21 cellular contexts compared by ENCODE assay signal in genomic region chr14:103400537-103400936, GRCh38. TPM values are rescaled to one million over a fixed set of nuclear protein-coding genes. Genes with fewer than 3 reads are reported as not detected.
DNase-seq lines count a peak whose midpoint lies in the region; ATAC-seq and TF ChIP-seq lines count a peak whose summit lies in the region.
"Had no signal": no experiment of that assay in that cellular context is flagged by ENCODE, and none has a peak within 500 bp of the region (broad histone marks: within the 10 kb centered on the region; RNA-seq: fewer than 3 reads in every experiment).

No MANE protein-coding gene starts in this region.

- H3K23ac ChIP-seq in IMR-90 (ENCODE audit: low read depth, low read length): no peak overlapping the region

- POLR2A ChIA-PET in activated naive CD8-positive, alpha-beta T cell treated with anti-CD3 and anti-CD28 coated beads, Interleukin-2, amount 10 ng/mL, durations not matched to agents 7 days and 5 days (lab: Charles Lee): interaction anchor here (0.7 kb wide), 1 partner anchor 12 kb away, joined by 5 read pairs; no protein-coding TSS in a partner anchor
- POLR2A ChIA-PET in IMR-90 (lab: Charles Lee; ENCODE audit: unreplicated experiment): no interaction called here

- H3K79me1 ChIP-seq in IMR-90 (ENCODE audit: low read depth in 1 of 2, low read length in 2 of 2): peaks cover 0 to 63% of the 10 kb centered on the region in 2 experiments; a peak in 2 of 4 replicates

- BruUV-seq in IMR-90 (replicated peaks; lab: Mats Ljungman, UMichigan): no TSS peak

- no peak overlapping the region for H3K18ac ChIP-seq in IMR-90 (ENCODE audit: low read depth, low read length)

- intact Hi-C loops in IMR-90 (cut with micrococcal nuclease): loop anchor here (2.0 kb wide), 1 partner anchor 18 kb away; no protein-coding TSS in a partner anchor
- intact Hi-C loops in gastrocnemius medialis (cut with DNase I; ENCODE audit: low total_unique reads): no loop called here
- intact Hi-C loops in upper lobe of right lung (cut with DNase I): no loop called here

- TF ChIP-seq CTCF in IMR-90 (conservative IDR thresholded peaks at IDR 0.05; ENCODE audit: low read depth, low read length) (no peak), chondrocyte (IDR thresholded peaks at IDR 0.05) (no peak), gastrocnemius medialis (IDR thresholded peaks at IDR 0.05 in 4 of 5, conservative IDR thresholded peaks at IDR 0.05 in 1 of 5) (no peak), upper lobe of right lung (IDR thresholded peaks at IDR 0.05) (no peak)

- H4K8ac ChIP-seq in IMR-90 (ENCODE audit: low read depth in 2 of 2, low read length in 2 of 2): no peak overlapping the region

- H2AK9ac ChIP-seq in IMR-90 (replicated peaks; ENCODE audit: low read depth, low read length, poor library complexity): no peak overlapping the region

- H4K91ac ChIP-seq in IMR-90 (ENCODE audit: insufficient read depth, low read depth, low read length): no peak overlapping the region

- in situ Hi-C loops in IMR-90 (cut with MboI; ENCODE audit: low sequenced_read_pairs) (no loop called here), gastrocnemius medialis (cut with MboI; ENCODE audit: low sequenced_read_pairs in 4 of 4) (loop anchor here in 1 of 4 donors (10.0 kb wide), 1 partner anchor 276 kb away; the partner anchor contains the start of gene TNFAIP2)

- H4K20me1 ChIP-seq in IMR-90 (ENCODE audit: insufficient read depth, low read length): peaks cover 95% of the 10 kb centered on the region

- no peak overlapping the region for H3K4ac ChIP-seq in IMR-90 (ENCODE audit: low read depth, low read length)

- H3K4me2 ChIP-seq in IMR-90 (ENCODE audit: low read depth, low read length): no peak overlapping the region

- peak overlapping the region; percentile 2 for H3K27ac Mint-ChIP-seq in activated naive CD8-positive, alpha-beta T cell treated with anti-CD3 and anti-CD28 coated beads, Interleukin-2, amount 10 ng/mL, durations not matched to agents 7 days and 5 days
- no peak overlapping the region for H3K27ac Mint-ChIP-seq in activated naive CD8-positive, alpha-beta T cell treated with anti-CD3 and anti-CD28 coated beads for 36 hours
- peak overlapping the region; percentile 51 for H3K27ac Mint-ChIP-seq in chondrocyte (ENCODE audit: unreplicated experiment)
- H3K27ac Mint-ChIP-seq: IgD-negative memory B cell had no signal

- H2AFZ ChIP-seq in IMR-90 (replicated peaks; ENCODE audit: low read length, poor library complexity): no peak overlapping the region

- H2BK20ac ChIP-seq in IMR-90 (ENCODE audit: low read depth, low read length): no peak overlapping the region

- no peak for TF ChIP-seq POLR2A in IMR-90 (IDR thresholded peaks at IDR 0.05; ENCODE audit: low read depth, low read length)
- no peak for TF ChIP-seq POLR2A in gastrocnemius medialis (IDR thresholded peaks at IDR 0.05)

- peak overlapping the region; percentile 3 for H2BK5ac ChIP-seq in IMR-90 (ENCODE audit: low read depth, low read length, poor library complexity, severe bottlenecking)

- no peak overlapping the region for H3K4me3 Mint-ChIP-seq in activated naive CD8-positive, alpha-beta T cell treated with anti-CD3 and anti-CD28 coated beads, Interleukin-2, amount 10 ng/mL, durations not matched to agents 7 days and 5 days
- H3K4me3 Mint-ChIP-seq in activated naive CD8-positive, alpha-beta T cell treated with anti-CD3 and anti-CD28 coated beads for 36 hours: no peak overlapping the region
- no peak overlapping the region for H3K4me3 Mint-ChIP-seq in chondrocyte (ENCODE audit: unreplicated experiment)

- H3K9me3 ChIP-seq in IMR-90 (ENCODE audit: control insufficient read depth, insufficient read depth, low read length) (no peaks in the 10 kb centered on the region), gastrocnemius medialis (no peaks in the 10 kb centered on the region), upper lobe of right lung (no peaks in the 10 kb centered on the region)
- H3K9me3 ChIP-seq: body of pancreas, colonic mucosa, suprapubic skin had no signal

- no peak overlapping the region for H3K9ac ChIP-seq in IMR-90 (ENCODE audit: low read depth, low read length)

- no peaks in the 10 kb centered on the region for H3K36me3 ChIP-seq in IMR-90 (ENCODE audit: control insufficient read depth, insufficient read depth, low read length)
- H3K36me3 ChIP-seq in gastrocnemius medialis: peaks cover 0 to 5% of the 10 kb centered on the region in 2 donors
- H3K36me3 ChIP-seq in upper lobe of right lung: peaks cover 4% of the 10 kb centered on the region
- H3K36me3 ChIP-seq: colonic mucosa had no signal

- H2BK120ac ChIP-seq in IMR-90 (ENCODE audit: low read depth, low read length): no peak overlapping the region

- CTCF ChIA-PET in IMR-90 (lab: Yijun Ruan, JAX): interaction anchor here (1.7 kb wide), 1 partner anchor 10 kb away, joined by 17 read pairs; no protein-coding TSS in a partner anchor

- H3K4me1 Mint-ChIP-seq in activated naive CD8-positive, alpha-beta T cell treated with anti-CD3 and anti-CD28 coated beads, Interleukin-2, amount 10 ng/mL, durations not matched to agents 7 days and 5 days: peaks cover 56% of the 10 kb centered on the region
- peaks cover 65% of the 10 kb centered on the region for H3K4me1 Mint-ChIP-seq in activated naive CD8-positive, alpha-beta T cell treated with anti-CD3 and anti-CD28 coated beads for 36 hours
- peaks cover 79% of the 10 kb centered on the region for H3K4me1 Mint-ChIP-seq in chondrocyte (ENCODE audit: low read depth)

- H3K27me3 ChIP-seq in IMR-90 (ENCODE audit: control insufficient read depth, insufficient read depth, low read length) (no peaks in the 10 kb centered on the region), gastrocnemius medialis (no peaks in the 10 kb centered on the region), upper lobe of right lung (no peaks in the 10 kb centered on the region)
- H3K27me3 ChIP-seq: body of pancreas, colonic mucosa, suprapubic skin had no signal

- no peak overlapping the region for H3K56ac ChIP-seq in IMR-90 (ENCODE audit: extremely low read depth, insufficient read depth, low read length)

- H3K36me3 Mint-ChIP-seq in activated naive CD8-positive, alpha-beta T cell treated with anti-CD3 and anti-CD28 coated beads, Interleukin-2, amount 10 ng/mL, durations not matched to agents 7 days and 5 days: peaks cover 7% of the 10 kb centered on the region
- H3K36me3 Mint-ChIP-seq in activated naive CD8-positive, alpha-beta T cell treated with anti-CD3 and anti-CD28 coated beads for 36 hours: peaks cover 7% of the 10 kb centered on the region
- no peaks in the 10 kb centered on the region for H3K36me3 Mint-ChIP-seq in chondrocyte (ENCODE audit: low read depth)
- H3K36me3 Mint-ChIP-seq: activated naive CD8-positive, alpha-beta T cell; IgD-negative memory B cell had no signal

- H3K4me3 ChIP-seq in IMR-90 (ENCODE audit: insufficient read depth, low read depth, low read length): no peak overlapping the region
- H3K4me3 ChIP-seq in gastrocnemius medialis: no peak overlapping the region
- H3K4me3 ChIP-seq in upper lobe of right lung: no peak overlapping the region
- H3K4me3 ChIP-seq: body of pancreas, colonic mucosa, suprapubic skin had no signal

- no peaks in the 10 kb centered on the region for H3K27me3 Mint-ChIP-seq in activated naive CD8-positive, alpha-beta T cell treated with anti-CD3 and anti-CD28 coated beads, Interleukin-2, amount 10 ng/mL, durations not matched to agents 7 days and 5 days
- no peaks in the 10 kb centered on the region for H3K27me3 Mint-ChIP-seq in activated naive CD8-positive, alpha-beta T cell treated with anti-CD3 and anti-CD28 coated beads for 36 hours
- no peaks in the 10 kb centered on the region for H3K27me3 Mint-ChIP-seq in chondrocyte (ENCODE audit: low read depth)
- H3K27me3 Mint-ChIP-seq: activated naive CD8-positive, alpha-beta T cell; IgD-negative memory B cell had no signal

- no peak overlapping the region for H2BK15ac ChIP-seq in IMR-90 (ENCODE audit: low read depth, low read length)

- no peak overlapping the region for H2AK5ac ChIP-seq in IMR-90 (ENCODE audit: low read depth, low read length)

- DNase-seq in activated naive CD8-positive, alpha-beta T cell treated with anti-CD3 and anti-CD28 coated beads, Interleukin-2, amount 10 ng/mL, durations not matched to agents 7 days and 5 days: no peak
- no peak for DNase-seq in activated naive CD8-positive, alpha-beta T cell treated with anti-CD3 and anti-CD28 coated beads for 36 hours
- no peak for DNase-seq in IMR-90
- DNase-seq in chondrocyte (ENCODE audit: low spot score): no peak
- DNase-seq in gastrocnemius medialis: no peak
- DNase-seq in upper lobe of right lung: no peak
- no peak for DNase-seq in activated effector memory CD4-positive, alpha-beta T cell treated with anti-CD3 and anti-CD28 coated beads, Interleukin-2, amount 50 U/mL, for 16 hours
- DNase-seq: activated CD4-positive, alpha-beta T cell treated with anti-CD3 and anti-CD28 coated beads, Interleukin-2, amount 50 U/mL, for 1 hour; body of pancreas; colonic mucosa; DMS153; head of caudate nucleus; left ventricle myocardium superior; MM.1S; NCI-H1436 treated with DMSO at 0.1 percent for 48 hours; NCI-H526 treated with DMSO at 0.1 percent for 48 hours; SHP77 had no signal

- ATAC-seq in activated naive CD8-positive, alpha-beta T cell treated with anti-CD3 and anti-CD28 coated beads, Interleukin-2, amount 10 ng/mL, durations not matched to agents 7 days and 5 days (ENCODE audit: low read depth): no peak
- ATAC-seq in IMR-90 (ENCODE audit: low read depth) (no peak), gastrocnemius medialis (no peak), upper lobe of right lung (no peak), HG02588 (IDR thresholded peaks at IDR 0.05; ENCODE audit: unreplicated experiment) (no peak)
- ATAC-seq: body of pancreas had no signal

- no CpG with 5 or more reads among the region's 4 CpGs for WGBS in IMR-90 (ENCODE audit: extremely low coverage in 2 of 2, insufficient read length in 1 of 2), 2 experiments

- H3K14ac ChIP-seq in IMR-90 (replicated peaks; ENCODE audit: low read depth, low read length): no peak overlapping the region

- peaks cover 17% of the 10 kb centered on the region for H3K4me1 ChIP-seq in IMR-90 (ENCODE audit: control insufficient read depth, insufficient read depth, low read length)
- H3K4me1 ChIP-seq in gastrocnemius medialis: peaks cover 91 to 94% of the 10 kb centered on the region in 2 donors
- peaks cover 90% of the 10 kb centered on the region for H3K4me1 ChIP-seq in upper lobe of right lung
- H3K4me1 ChIP-seq: colonic mucosa had no signal

- no peak overlapping the region for H4K5ac ChIP-seq in IMR-90 (ENCODE audit: low read depth, low read length)

- dilution Hi-C loops in IMR-90 (cut with HindIII; ENCODE audit: low sequenced_read_pairs, unreplicated experiment): no loop called here

- H3K9me1 ChIP-seq in IMR-90 (ENCODE audit: insufficient read depth, low read length): peaks cover 25% of the 10 kb centered on the region

- no peaks in the 10 kb centered on the region for H3K9me3 Mint-ChIP-seq in activated naive CD8-positive, alpha-beta T cell treated with anti-CD3 and anti-CD28 coated beads, Interleukin-2, amount 10 ng/mL, durations not matched to agents 7 days and 5 days
- H3K9me3 Mint-ChIP-seq in activated naive CD8-positive, alpha-beta T cell treated with anti-CD3 and anti-CD28 coated beads for 36 hours: no peaks in the 10 kb centered on the region
- no peaks in the 10 kb centered on the region for H3K9me3 Mint-ChIP-seq in chondrocyte (ENCODE audit: low read depth)
- H3K9me3 Mint-ChIP-seq: IgD-negative memory B cell had no signal

- no peak overlapping the region for H3K27ac ChIP-seq in IMR-90 (ENCODE audit: insufficient read depth, low read length)
- peak overlapping the region; percentile 83 to 88 (median 86) for H3K27ac ChIP-seq in gastrocnemius medialis
- H3K27ac ChIP-seq in upper lobe of right lung: no peak overlapping the region
- H3K27ac ChIP-seq: colonic mucosa, suprapubic skin had no signal

- no peak for TF ChIP-seq RAD21 in IMR-90 (IDR thresholded peaks at IDR 0.05; ENCODE audit: low read length)

RNA-seq across cellular contexts. Expression of gene MARK3, which starts 15.3 kb away (rescaled TPM):
- total RNA-seq in activated naive CD8-positive, alpha-beta T cell treated with anti-CD3 and anti-CD28 coated beads, Interleukin-2, amount 10 ng/mL, durations not matched to agents 7 days and 5 days: 10 to 100 TPM; 87.4 to 88.0 TPM
- 10 to 100 TPM; 71.0 to 74.3 TPM for total RNA-seq in activated naive CD8-positive, alpha-beta T cell treated with anti-CD3 and anti-CD28 coated beads for 36 hours
- 80.5 and 88.0 TPM in 2 replicates for total RNA-seq in IMR-90 (2012; rRNA removed)
- polyA plus RNA-seq in IMR-90 (2012; rRNA removed): 72.8 and 78.5 TPM in 2 replicates
- polyA plus RNA-seq in IMR-90 (2012; cell fraction: cytosol; rRNA removed): 34.2 and 35.5 TPM in 2 replicates
- polyA plus RNA-seq in IMR-90 (2012; cell fraction: nucleus; rRNA removed; ENCODE audit: low replicate concordance): 156 and 427 TPM in 2 replicates
- total RNA-seq in chondrocyte: 65.1 to 73.7 TPM (median 70.8 TPM) in 3 replicates
- total RNA-seq in gastrocnemius medialis: 10 to 100 TPM; 60.2 to 73.1 (median 71.6) TPM
- 105 TPM for total RNA-seq in upper lobe of right lung

Comparison
In these comparisons a context has a peak if more than half of its experiments do, and no peak if none do; other contexts are left out.
1. H3K27ac ChIP-seq: peak in gastrocnemius medialis (4 of 4); none in IMR-90 (single experiment) and upper lobe of right lung (single experiment).